Comparison of ENCODE assay signal across 1 cellular context in genomic region chr6:110813338-110813737, GRCh38.
TF ChIP-seq lines count a peak whose summit lies in the region.

No MANE protein-coding gene starts in this region.

TF ChIP-seq in GM12878, 131 proteins besides CTCF, POLR2A, EP300 and RAD21:
- no peak for TF ChIP-seq ZNF24 (IDR thresholded peaks at IDR 0.05)
- TF ChIP-seq SKIL (IDR thresholded peaks at IDR 0.05; ENCODE audit: low read depth, poor library complexity, severe bottlenecking) = no peak
- no peak for TF ChIP-seq HDGF (IDR thresholded peaks at IDR 0.05)
- no peak for TF ChIP-seq BCL11A (IDR thresholded peaks at IDR 0.05; ENCODE audit: low read depth, low read length)
- no peak for TF ChIP-seq YY1 (IDR thresholded peaks at IDR 0.05; ENCODE audit: low read depth, low read length)
- no peak for TF ChIP-seq SIN3A (IDR thresholded peaks at IDR 0.05; ENCODE audit: low read depth, low read length)
- TF ChIP-seq ESRRA (IDR thresholded peaks at IDR 0.05; ENCODE audit: low read length) = no peak
- no peak for TF ChIP-seq MTA2 (IDR thresholded peaks at IDR 0.05; ENCODE audit: low read depth)
- TF ChIP-seq SREBF1 (IDR thresholded peaks at IDR 0.05; ENCODE audit: low read length) = no peak
- TF ChIP-seq MAX (IDR thresholded peaks at IDR 0.05; ENCODE audit: low read depth, low read length) = no peak
- no peak for TF ChIP-seq BRCA1 (IDR thresholded peaks at IDR 0.05; ENCODE audit: low read depth, low read length)
- TF ChIP-seq BMI1 (IDR thresholded peaks at IDR 0.05; ENCODE audit: borderline replicate concordance) = no peak
- no peak for TF ChIP-seq CREB1 (IDR thresholded peaks at IDR 0.05; ENCODE audit: low read depth)
- no peak for TF ChIP-seq ZNF274 (IDR thresholded peaks at IDR 0.05; ENCODE audit: insufficient read depth, insufficient read length)
- no peak for TF ChIP-seq REST (IDR thresholded peaks at IDR 0.05; ENCODE audit: low read depth, low read length)
- TF ChIP-seq SMAD5 (IDR thresholded peaks at IDR 0.05; ENCODE audit: low read depth) = no peak
- no peak for TF ChIP-seq PAX5 (IDR thresholded peaks at IDR 0.05; ENCODE audit: borderline replicate concordance, low read depth, low read length)
- no peak for TF ChIP-seq ASH2L (IDR thresholded peaks at IDR 0.05; ENCODE audit: borderline replicate concordance, low read depth)
